20 cellular contexts compared by ENCODE assay signal in genomic region chr13:96796234-96796633, GRCh38.
DNase-seq lines count a peak whose midpoint lies in the region; ATAC-seq and TF ChIP-seq lines count a peak whose summit lies in the region.
"Had no signal": no experiment of that assay in that cellular context is flagged by ENCODE, and none has a peak within 500 bp of the region (broad histone marks: within the 10 kb centered on the region; RNA-seq: fewer than 3 reads in every experiment).

No MANE protein-coding gene starts in this region.

- TF ChIP-seq CTCF in brain microvascular endothelial cell (IDR thresholded peaks at IDR 0.05; ENCODE audit: low read depth, low read length, missing control alignments) (peak; percentile 14), foreskin keratinocyte (conservative IDR thresholded peaks at IDR 0.05) (peak; percentile 46), testis (IDR thresholded peaks at IDR 0.05) (peak in 2 of 3 experiments; percentile 20 to 30)

- no peaks in the 10 kb centered on the region for H3K4me1 ChIP-seq in foreskin keratinocyte
- H3K4me1 ChIP-seq in testis = no peaks in the 10 kb centered on the region

- H3K9me3 ChIP-seq in testis = no peaks in the 10 kb centered on the region

- H3K27me3 ChIP-seq in brain microvascular endothelial cell (replicated peaks) (no peaks in the 10 kb centered on the region), foreskin keratinocyte (no peaks in the 10 kb centered on the region), testis (no peaks in the 10 kb centered on the region)

- in situ Hi-C loops in brain microvascular endothelial cell (cut with HindIII; ENCODE audit: low pct_ligation_motif_present, low sequenced_read_pairs) = no loop called here

- intact Hi-C loops in testis (cut with DNase I; ENCODE audit: low total_unique reads) = no loop called here

- DNase-seq in NCI-H2171 treated with DMSO at 0.1 percent for 48 hours (lab: John Stamatoyannopoulos, UW) (peak; percentile 16), NCI-H2171 (lab: John Stamatoyannopoulos, UW) (no peak), brain microvascular endothelial cell (no peak), foreskin keratinocyte (no peak), testis (no peak), dedifferentiated amniotic fluid mesenchymal stem cell (ENCODE audit: extremely low spot score) (no peak), nucleus accumbens (lab: John Stamatoyannopoulos, UW) (no peak)
- DNase-seq in stimulated activated naive CD4-positive, alpha-beta T cell treated with Interleukin-2 at 50 U/mL for 16 hours (lab: John Stamatoyannopoulos, UW) = no peak
- DNase-seq: activated CD4-positive, alpha-beta T cell treated with anti-CD3 and anti-CD28 coated beads for 4 hours; activated naive CD4-positive, alpha-beta T cell treated with anti-CD3 and anti-CD28 coated beads, Interleukin-2, amount 10 ng/mL, durations not matched to agents 7 days and 5 days; activated T-cell treated with anti-CD3 and anti-CD28 coated beads, Interleukin-2, amount 50 U/mL, for 72 hours; left cardiac atrium; naive thymus-derived CD4-positive, alpha-beta T cell; NCI-H1436 treated with DMSO at 0.1 percent for 48 hours; NCI-H526; Right ventricle myocardium superior; stimulated activated CD4-positive, alpha-beta T cell treated with anti-CD3 and anti-CD28 coated beads, Interleukin-4, amount 100 ng/mL, for 1 hour had no signal

- no peak overlapping the region for H3K4me3 ChIP-seq in brain microvascular endothelial cell (ENCODE audit: low read depth, low read length)
- no peak overlapping the region for H3K4me3 ChIP-seq in testis
- H3K4me3 ChIP-seq: smooth muscle cell had no signal

- H3K27ac ChIP-seq in brain microvascular endothelial cell = no peak overlapping the region
- no peak overlapping the region for H3K27ac ChIP-seq in foreskin keratinocyte
- no peak overlapping the region for H3K27ac ChIP-seq in testis
- H3K27ac ChIP-seq: 22Rv1, HL-60 had no signal

- 91 to 97% methylated on average over 1 of the region's 1 CpG for WGBS in testis, 2 donors

- no peaks in the 10 kb centered on the region for H3K36me3 ChIP-seq in brain microvascular endothelial cell (replicated peaks)
- H3K36me3 ChIP-seq in testis (ENCODE audit: low read depth, missing control alignments) = no peaks in the 10 kb centered on the region

- no peak for ATAC-seq in foreskin keratinocyte
- ATAC-seq: activated T-cell treated with anti-CD3 and anti-CD28 coated beads, Interleukin-2, amount 50 U/mL, for 72 hours; left cardiac atrium; naive thymus-derived CD4-positive, alpha-beta T cell had no signal

- TF ChIP-seq POLR2A in testis (IDR thresholded peaks at IDR 0.05) = no peak
